ENCODE assay signal across 24 cellular contexts in genomic region chr19:18577365-18577914, GRCh38. TPM values are rescaled to one million over a fixed set of nuclear protein-coding genes. Genes with fewer than 3 reads are reported as not detected.
DNase-seq lines count a peak whose midpoint lies in the region; ATAC-seq and TF ChIP-seq lines count a peak whose summit lies in the region.
"Had no signal": no experiment of that assay in that cellular context is flagged by ENCODE, and none has a peak within 500 bp of the region (broad histone marks: within the 10 kb centered on the region; RNA-seq: fewer than 3 reads in every experiment).

No MANE protein-coding gene starts in this region.

- no peaks in the 10 kb centered on the region for H3K9me3 Mint-ChIP-seq in GM23338
- H3K9me3 Mint-ChIP-seq in mesothelial cell of epicardium = no peaks in the 10 kb centered on the region
- H3K9me3 Mint-ChIP-seq: stimulated activated memory B cell treated with anti-CD40 and anti-IgM and Interleukin-4, amounts not matched to agents 10 μg/mL and 1 μg/mL and 100 μg/mL, for 72 hours had no signal

- peaks cover 36% of the 10 kb centered on the region for H3K36me3 ChIP-seq in GM23338 (ENCODE audit: insufficient read depth)
- peaks cover 54% of the 10 kb centered on the region for H3K36me3 ChIP-seq in OCI-LY3 (replicated peaks; ENCODE audit: low read depth, low read length)
- peaks cover 19 to 51% (median 33%) of the 10 kb centered on the region in 4 donors for H3K36me3 ChIP-seq in sigmoid colon

- DNase-seq in GM23338 (ENCODE audit: low spot score) (peak; percentile 7), mesothelial cell of epicardium (ENCODE audit: low spot score in 2 of 2, unreplicated experiment in 2 of 2) (no peak), NCI-H2171 (lab: John Stamatoyannopoulos, UW) (no peak), sigmoid colon (no peak)
- DNase-seq: activated CD4-positive, alpha-beta T cell treated with anti-CD3 and anti-CD28 coated beads for 4 hours; activated T-cell treated with anti-CD3 and anti-CD28 coated beads for 4 hours; C1 segment of cervical spinal cord; Calu3; DND-41; left cardiac atrium; mammary epithelial cell; NCI-H2171 treated with DMSO at 0.1 percent for 48 hours; NCI-H510A treated with DMSO at 0.1 percent for 48 hours; PC-3; Right ventricle myocardium superior; stimulated activated CD4-positive, alpha-beta T cell treated with anti-CD3 and anti-CD28 coated beads, Interleukin-4, amount 100 ng/mL, for 4 hours; testis had no signal

- H3K27ac Mint-ChIP-seq in GM23338 (peak overlapping the region; percentile 94; the same call in 1 of the 2 replicates), mesothelial cell of epicardium (peak overlapping the region; percentile 56)
- H3K27ac Mint-ChIP-seq: stimulated activated memory B cell treated with anti-CD40 and anti-IgM and Interleukin-4, amounts not matched to agents 10 μg/mL and 1 μg/mL and 100 μg/mL, for 72 hours had no signal

- no peak overlapping the region for H3K9ac ChIP-seq in OCI-LY3 (ENCODE audit: low read length)

- H3K27me3 Mint-ChIP-seq in GM23338 (ENCODE audit: insufficient read depth, low read depth, poor library complexity) (peaks cover 8% of the 10 kb centered on the region), mesothelial cell of epicardium (ENCODE audit: low read depth) (peaks cover 3% of the 10 kb centered on the region)
- H3K27me3 Mint-ChIP-seq: stimulated activated memory B cell treated with anti-CD40 and anti-IgM and Interleukin-4, amounts not matched to agents 10 μg/mL and 1 μg/mL and 100 μg/mL, for 72 hours had no signal

- H3K79me2 ChIP-seq in GM23338 (replicated peaks; ENCODE audit: insufficient read depth) = peaks cover 21% of the 10 kb centered on the region
- peaks cover 17% of the 10 kb centered on the region for H3K79me2 ChIP-seq in OCI-LY3 (ENCODE audit: low read length)

- no peak for ATAC-seq in GM23338
- ATAC-seq: gastroesophageal sphincter; HCT116; left cardiac atrium; PC-3; stimulated activated memory B cell treated with anti-CD40 and anti-IgM and Interleukin-4, amounts not matched to agents 10 μg/mL and 1 μg/mL and 100 μg/mL, for 72 hours had no signal

- WGBS in sigmoid colon, 2 donors = 91 to 92% methylated on average over 21 of the region's 21 CpGs

- H3K9me3 ChIP-seq in OCI-LY3 (ENCODE audit: insufficient read depth, low read length) (no peaks in the 10 kb centered on the region), sigmoid colon (no peaks in the 10 kb centered on the region)
- H3K9me3 ChIP-seq: gastroesophageal sphincter, prostate gland, testis had no signal

- peak overlapping the region; percentile 82 for H3K27ac ChIP-seq in GM23338 (ENCODE audit: low read depth)
- peak overlapping the region; percentile 36 for H3K27ac ChIP-seq in OCI-LY3 (ENCODE audit: low read length)
- no peak overlapping the region for H3K27ac ChIP-seq in sigmoid colon
- H3K27ac ChIP-seq: gastroesophageal sphincter, hepatocyte, prostate gland, testis had no signal

- no peak overlapping the region for H3K4me3 ChIP-seq in GM23338
- no peak overlapping the region for H3K4me3 ChIP-seq in OCI-LY3 (ENCODE audit: low read length)
- H3K4me3 ChIP-seq in sigmoid colon = no peak overlapping the region
- H3K4me3 ChIP-seq: gastroesophageal sphincter, hepatocyte, prostate gland, testis had no signal

- H3K4me1 Mint-ChIP-seq in GM23338 (peaks cover 8% of the 10 kb centered on the region), mesothelial cell of epicardium (peaks cover 10% of the 10 kb centered on the region)

- H3K4me1 ChIP-seq in GM23338 (ENCODE audit: insufficient read depth) (peaks cover 7% of the 10 kb centered on the region), OCI-LY3 (ENCODE audit: low read length) (peaks cover 31% of the 10 kb centered on the region), sigmoid colon (peaks cover 0 to 14% (median 13%) of the 10 kb centered on the region in 4 donors)

- no peak overlapping the region for H2AFZ ChIP-seq in GM23338
- H2AFZ ChIP-seq in OCI-LY3 (ENCODE audit: low read depth, low read length) = no peak overlapping the region
- H2AFZ ChIP-seq: hepatocyte had no signal

- peaks cover 56% of the 10 kb centered on the region for H3K36me3 Mint-ChIP-seq in GM23338 (ENCODE audit: low read depth)
- peaks cover 16% of the 10 kb centered on the region for H3K36me3 Mint-ChIP-seq in mesothelial cell of epicardium

- no peaks in the 10 kb centered on the region for H3K9me2 ChIP-seq in GM23338 (ENCODE audit: insufficient read depth)

- no peak for TF ChIP-seq EP300 in sigmoid colon (IDR thresholded peaks at IDR 0.05)

- no peaks in the 10 kb centered on the region for H3K27me3 ChIP-seq in GM23338 (ENCODE audit: insufficient read depth)
- H3K27me3 ChIP-seq in OCI-LY3 (ENCODE audit: low read depth, low read length) = no peaks in the 10 kb centered on the region
- no peaks in the 10 kb centered on the region for H3K27me3 ChIP-seq in sigmoid colon
- H3K27me3 ChIP-seq: gastroesophageal sphincter, hepatocyte, testis had no signal

- peaks cover 26% of the 10 kb centered on the region for H4K20me1 ChIP-seq in GM23338 (replicated peaks; ENCODE audit: insufficient read depth)
- peaks cover 12% of the 10 kb centered on the region for H4K20me1 ChIP-seq in OCI-LY3 (ENCODE audit: insufficient read depth, low read length)

- peaks cover 48% of the 10 kb centered on the region for H3F3A ChIP-seq in GM23338 (replicated peaks; ENCODE audit: low read depth)

- no peak overlapping the region for H3K4me2 ChIP-seq in GM23338
- no peak overlapping the region for H3K4me2 ChIP-seq in OCI-LY3 (ENCODE audit: low read length)
- H3K4me2 ChIP-seq: hepatocyte had no signal

- intact Hi-C loops in sigmoid colon (cut with DNase I) = no loop called here

- H3K4me3 Mint-ChIP-seq in GM23338 (no peak overlapping the region), mesothelial cell of epicardium (no peak overlapping the region)
- H3K4me3 Mint-ChIP-seq: stimulated activated memory B cell treated with anti-CD40 and anti-IgM and Interleukin-4, amounts not matched to agents 10 μg/mL and 1 μg/mL and 100 μg/mL, for 72 hours had no signal

- no peak for TF ChIP-seq CTCF in GM23338 (conservative IDR thresholded peaks at IDR 0.05; ENCODE audit: low read depth in 2 of 2)
- TF ChIP-seq CTCF in OCI-LY3 (IDR thresholded peaks at IDR 0.05; ENCODE audit: low read depth, low read length) = no peak
- TF ChIP-seq CTCF in mesothelial cell of epicardium (IDR thresholded peaks at IDR 0.05; ENCODE audit: unreplicated experiment) = no peak
- no peak for TF ChIP-seq CTCF in sigmoid colon (IDR thresholded peaks at IDR 0.05)

- TF ChIP-seq POLR2A in sigmoid colon (IDR thresholded peaks at IDR 0.05) = no peak

TF ChIP-seq in GM23338, 12 proteins besides CTCF, POLR2A, EP300 and RAD21 (continues in another document):
- TF ChIP-seq ZNF331 (CRISPR knock-in tag; IDR thresholded peaks at IDR 0.05; ENCODE audit: low read depth) (no peak), REST (IDR thresholded peaks at IDR 0.05; ENCODE audit: unreplicated experiment) (no peak)

RNA-seq across cellular contexts. Expression of gene UBA52, which starts 5.8 kb away (rescaled TPM):
- 627 and 649 TPM in 2 replicates for total RNA-seq in GM23338 (2014; rRNA removed; shearing (Covaris generic))
- polyA plus RNA-seq in GM23338 (2016; fragmentation: Nextera tagmentation; extraction: Ambion mirVana) = 1,301 and 1,361 TPM in 2 replicates
- total RNA-seq in mesothelial cell of epicardium = 846 to 875 TPM (median 857 TPM) in 3 replicates
- total RNA-seq in sigmoid colon = 1,000 to 10,000 TPM in 1 of 4 donors, 100 to 1,000 TPM in 3; 450 to 1,088 (median 720) TPM
- polyA plus RNA-seq in sigmoid colon = 1,000 to 10,000 TPM; 1,029 to 1,720 (median 1,156) TPM

RNA-seq across cellular contexts. Expression of gene REX1BD, which starts 11.2 kb away (rescaled TPM):
- total RNA-seq in GM23338 (2014; rRNA removed; shearing (Covaris generic)) = 121 and 124 TPM in 2 replicates
- polyA plus RNA-seq in GM23338 (2016; fragmentation: Nextera tagmentation; extraction: Ambion mirVana) = 135 and 138 TPM in 2 replicates
- 56.5 to 58.8 TPM (median 58.3 TPM) in 3 replicates for total RNA-seq in mesothelial cell of epicardium
- total RNA-seq in sigmoid colon = 100 to 1,000 TPM in 1 of 4 donors, 10 to 100 TPM in 3; 70.3 to 101 (median 85.6) TPM
- polyA plus RNA-seq in sigmoid colon = 10 to 100 TPM; 40.5 to 79.1 (median 63.1) TPM

RNA-seq across cellular contexts. Expression of gene KXD1, which starts 19.8 kb away (rescaled TPM):
- total RNA-seq in GM23338 (2014; rRNA removed; shearing (Covaris generic)) = 162 and 164 TPM in 2 replicates
- polyA plus RNA-seq in GM23338 (2016; fragmentation: Nextera tagmentation; extraction: Ambion mirVana) (108 and 111 TPM in 2 replicates), sigmoid colon (100 to 1,000 TPM in 1 of 3 donors, 10 to 100 TPM in 2; 84.9 to 118 (median 93.2) TPM)
- total RNA-seq in mesothelial cell of epicardium (79.7 to 82.2 TPM (median 80.3 TPM) in 3 replicates), sigmoid colon (100 to 1,000 TPM; 107 to 122 (median 120) TPM)

RNA-seq across cellular contexts. Expression of gene CRLF1, which starts 29.2 kb away (rescaled TPM):
- total RNA-seq in GM23338 (2014; rRNA removed; shearing (Covaris generic)) = 17.1 and 18.1 TPM in 2 replicates
- polyA plus RNA-seq in GM23338 (2016; fragmentation: Nextera tagmentation; extraction: Ambion mirVana) (19.7 and 22.9 TPM in 2 replicates), sigmoid colon (1 to 10 TPM in 1 of 3 donors, under 1 TPM in 1, not detected in 1; 0.60 to 6.8 TPM)
- total RNA-seq in mesothelial cell of epicardium (0.89 to 2.0 TPM (median 1.0 TPM) in 3 replicates), sigmoid colon (10 to 100 TPM in 2 of 4 donors, 1 to 10 TPM in 1, under 1 TPM in 1; 0.82 to 28.8 (median 17.0) TPM)
- total RNA-seq: Calu3; T-helper 2 cell treated with Interferon-gamma antibody and Interleukin-4, amounts not matched to agents 100 ng/mL and 5 ng/mL, for 36 hours had no signal

RNA-seq across cellular contexts. Expression of gene FKBP8, which starts 34.1 kb away (rescaled TPM):
- 291 and 367 TPM in 2 replicates for total RNA-seq in GM23338 (2014; rRNA removed; shearing (Covaris generic))
- polyA plus RNA-seq in GM23338 (2016; fragmentation: Nextera tagmentation; extraction: Ambion mirVana) (158 and 164 TPM in 2 replicates), sigmoid colon (100 to 1,000 TPM; 200 to 234 (median 232) TPM)
- total RNA-seq in mesothelial cell of epicardium (245 to 250 TPM (median 247 TPM) in 3 replicates), sigmoid colon (100 to 1,000 TPM; 366 to 456 (median 403) TPM)

Comparison
In these comparisons a context has a peak if more than half of its experiments do, and no peak if none do; other contexts are left out.
1. H3K27ac ChIP-seq: peak in GM23338 (single experiment) and OCI-LY3 (single experiment); none in sigmoid colon (0 of 4).